In genomic region chr17:2378905-2379304, GRCh38 we compare ENCODE assay signal across 28 cellular contexts. TPM values are rescaled to one million over a fixed set of nuclear protein-coding genes. Genes with fewer than 3 reads are reported as not detected.
DNase-seq lines count a peak whose midpoint lies in the region; ATAC-seq and TF ChIP-seq lines count a peak whose summit lies in the region.
"Had no signal": no experiment of that assay in that cellular context is flagged by ENCODE, and none has a peak within 500 bp of the region (broad histone marks: within the 10 kb centered on the region; RNA-seq: fewer than 3 reads in every experiment).

No MANE protein-coding gene starts in this region.

- no peak overlapping the region for H3K27ac Mint-ChIP-seq in chondrocyte (ENCODE audit: unreplicated experiment)
- H3K27ac Mint-ChIP-seq: H9, HFFc6 had no signal

- peaks cover 16% of the 10 kb centered on the region for H3K4me1 Mint-ChIP-seq in chondrocyte (ENCODE audit: low read depth)

- no peak overlapping the region for H3K4me3 Mint-ChIP-seq in chondrocyte (ENCODE audit: unreplicated experiment)
- H3K4me3 Mint-ChIP-seq: CD8-positive, alpha-beta memory T cell; H9; HFFc6 had no signal

- H3K27ac ChIP-seq in BLaER1 (0 out of 2 replicates have a peak overlapping the region, but pooled peaks have one; percentile 9), cingulate gyrus (ENCODE audit: low read depth, low read length) (peak overlapping the region; percentile 39)
- H3K27ac ChIP-seq: C4-2B, HL-60, SJSA1 had no signal

- H3K4me1 ChIP-seq in BLaER1: peaks cover 13% of the 10 kb centered on the region
- H3K4me1 ChIP-seq: SJSA1 had no signal

- ATAC-seq in GM18519 (IDR thresholded peaks at IDR 0.05; ENCODE audit: low FRiP score, unreplicated experiment) (no peak), HG02885 (IDR thresholded peaks at IDR 0.05; ENCODE audit: poor library complexity, unreplicated experiment) (no peak)
- no peak for ATAC-seq in activated CD4-positive, CD25-positive, alpha-beta regulatory T cell treated with anti-CD3 and anti-CD28 coated beads, Interleukin-2, amount 50 U/mL, for 24 hours
- ATAC-seq: HepG2, Right ventricle myocardium inferior had no signal

- no peak overlapping the region for H3K4me2 ChIP-seq in BLaER1

- H3K27me3 Mint-ChIP-seq in chondrocyte (ENCODE audit: low read depth): no peaks in the 10 kb centered on the region
- H3K27me3 Mint-ChIP-seq: CD8-positive, alpha-beta memory T cell had no signal

- H3K4me3 ChIP-seq in BLaER1: no peak overlapping the region
- H3K4me3 ChIP-seq: SJSA1 had no signal

- TF ChIP-seq CTCF in chondrocyte (IDR thresholded peaks at IDR 0.05): no peak

- H3K27me3 ChIP-seq in BLaER1: no peaks in the 10 kb centered on the region
- H3K27me3 ChIP-seq: SJSA1 had no signal

- H3K36me3 Mint-ChIP-seq in chondrocyte (ENCODE audit: low read depth): peaks cover 7% of the 10 kb centered on the region

- H3K9me3 ChIP-seq in BLaER1: no peaks in the 10 kb centered on the region
- H3K9me3 ChIP-seq: SJSA1 had no signal

- H3K9me3 Mint-ChIP-seq in chondrocyte (ENCODE audit: low read depth): no peaks in the 10 kb centered on the region
- H3K9me3 Mint-ChIP-seq: CD8-positive, alpha-beta memory T cell; H9; HFFc6 had no signal

- no peak overlapping the region for H3K9ac ChIP-seq in BLaER1

- H3K36me3 ChIP-seq in BLaER1: peaks cover 86% of the 10 kb centered on the region

- DNase-seq in kidney glomerular epithelial cell (lab: John Stamatoyannopoulos, UW) (peak; percentile 79), occipital lobe (lab: John Stamatoyannopoulos, UW) (peak; percentile 45), chondrocyte (ENCODE audit: low spot score) (no peak)
- DNase-seq: 8988T; Calu3; CD8-positive, alpha-beta memory T cell; DMS153; GDM1; H9; HFFc6; KBM-7; MM.1S; NCI-H1048; NCI-H1417 treated with DMSO at 0.1 percent for 48 hours; NCI-H187; NCI-H446 treated with DMSO at 0.1 percent for 48 hours; NCI-H526 treated with DMSO at 0.1 percent for 48 hours; OCI-M1 had no signal

- peaks cover 11% of the 10 kb centered on the region; the same call in 1 of the 2 replicates for H4K20me1 ChIP-seq in BLaER1

RNA-seq across cellular contexts. Expression of gene MNT, which starts 22.0 kb away (rescaled TPM):
- 7.6 TPM for total RNA-seq in occipital lobe
- total RNA-seq in chondrocyte: 22.7 to 29.8 TPM (median 29.4 TPM) in 3 replicates

RNA-seq across cellular contexts. Expression of gene SGSM2, which starts 41.6 kb away (rescaled TPM):
- 63.5 TPM for total RNA-seq in occipital lobe
- 43.2 to 52.6 TPM (median 43.2 TPM) in 3 replicates for total RNA-seq in chondrocyte

RNA-seq across cellular contexts. Expression of gene TSR1, which starts 42.6 kb away (rescaled TPM):
- total RNA-seq in occipital lobe: 26.5 TPM
- 21.1 to 24.5 TPM (median 21.6 TPM) in 3 replicates for total RNA-seq in chondrocyte
